Comparison of ENCODE assay signal across 8 cellular contexts in genomic region chr12:4604684-4605193, GRCh38. TPM values are rescaled to one million over a fixed set of nuclear protein-coding genes. Genes with fewer than 3 reads are reported as not detected.
DNase-seq lines count a peak whose midpoint lies in the region; FAIRE-seq and TF ChIP-seq lines count a peak whose summit lies in the region.

No MANE protein-coding gene starts in this region.

- no peaks in the 10 kb centered on the region for H3F3A ChIP-seq in Loucy (ENCODE audit: low read depth)

- H3K9me3 Mint-ChIP-seq in activated naive CD4-positive, alpha-beta T cell treated with anti-CD3 and anti-CD28 coated beads, Interleukin-2, amount 10 ng/mL, durations not matched to agents 7 days and 5 days: no peaks in the 10 kb centered on the region

- peak overlapping the region; percentile 93 for H2AFZ ChIP-seq in Loucy (ENCODE audit: low read length)

- H3K4me1 ChIP-seq in Loucy (ENCODE audit: insufficient read depth, low read length, poor library complexity, severe bottlenecking): peaks cover 13% of the 10 kb centered on the region
- H3K4me1 ChIP-seq in SJSA1 (replicated peaks): no peaks in the 10 kb centered on the region
- H3K4me1 ChIP-seq in testis: peaks cover 2% of the 10 kb centered on the region

- peak; percentile 50 for TF ChIP-seq POLR2A in H54 (IDR thresholded peaks at IDR 0.05; ENCODE audit: low read depth, low read length)
- no peak for TF ChIP-seq POLR2A in testis (IDR thresholded peaks at IDR 0.05)

- H3K27ac Mint-ChIP-seq in activated naive CD4-positive, alpha-beta T cell treated with anti-CD3 and anti-CD28 coated beads, Interleukin-2, amount 10 ng/mL, durations not matched to agents 7 days and 5 days: peak overlapping the region; percentile 85

- FAIRE-seq in H54 (lab: Jason Lieb, UNC): peak; percentile 88

- DNase-seq in GM03348 (ENCODE audit: low spot score) (peak; percentile 91), H54 (ENCODE audit: insufficient read length, low spot score) (peak; percentile 60), SJSA1 (ENCODE audit: low read depth in 1 of 2, low spot score in 2 of 2) (peak; percentile 82 to 83), globus pallidus (ENCODE audit: low spot score) (peak; percentile 90), occipital lobe (lab: John Stamatoyannopoulos, UW) (peak; percentile 71), testis (peak; percentile 93)
- peak; percentile 87 for DNase-seq in activated naive CD4-positive, alpha-beta T cell treated with anti-CD3 and anti-CD28 coated beads, Interleukin-2, amount 10 ng/mL, durations not matched to agents 7 days and 5 days

- no peaks in the 10 kb centered on the region for H3K36me3 ChIP-seq in Loucy (ENCODE audit: insufficient read depth, low read length)
- no peaks in the 10 kb centered on the region for H3K36me3 ChIP-seq in SJSA1
- H3K36me3 ChIP-seq in testis (ENCODE audit: low read depth, missing control alignments): no peaks in the 10 kb centered on the region

- H3K27me3 ChIP-seq in Loucy (ENCODE audit: insufficient read depth, low read length, poor library complexity, severe bottlenecking) (no peaks in the 10 kb centered on the region), SJSA1 (replicated peaks) (peaks cover 27% of the 10 kb centered on the region), testis (no peaks in the 10 kb centered on the region)

- H4K20me1 ChIP-seq in Loucy (ENCODE audit: insufficient read depth, low read length, poor library complexity, severe bottlenecking): no peaks in the 10 kb centered on the region

- 0% methylated on average over 22 to 25 of the region's 25 CpGs for WGBS in testis, 2 donors

- H3K4me1 Mint-ChIP-seq in activated naive CD4-positive, alpha-beta T cell treated with anti-CD3 and anti-CD28 coated beads, Interleukin-2, amount 10 ng/mL, durations not matched to agents 7 days and 5 days: peaks cover 12% of the 10 kb centered on the region

- peaks cover 15% of the 10 kb centered on the region for H3K79me2 ChIP-seq in Loucy (ENCODE audit: insufficient read depth, low read length)

- no peaks in the 10 kb centered on the region for H3K9me2 ChIP-seq in Loucy (replicated peaks; ENCODE audit: low read depth, low read length)

- peaks cover 1% of the 10 kb centered on the region for H3K36me3 Mint-ChIP-seq in activated naive CD4-positive, alpha-beta T cell treated with anti-CD3 and anti-CD28 coated beads, Interleukin-2, amount 10 ng/mL, durations not matched to agents 7 days and 5 days

- intact Hi-C loops in testis (cut with DNase I; ENCODE audit: low total_unique reads): no loop called here

- peak overlapping the region; percentile 95 for H3K4me3 Mint-ChIP-seq in activated naive CD4-positive, alpha-beta T cell treated with anti-CD3 and anti-CD28 coated beads, Interleukin-2, amount 10 ng/mL, durations not matched to agents 7 days and 5 days

- peak overlapping the region; percentile 57 for H3K4me2 ChIP-seq in Loucy (ENCODE audit: low read depth, low read length, poor library complexity, severe bottlenecking)

- TF ChIP-seq CTCF in Loucy (conservative IDR thresholded peaks at IDR 0.05; ENCODE audit: low read length) (peak; percentile 99), testis (IDR thresholded peaks at IDR 0.05) (peak; percentile 96 to 99 (median 98))

- peak overlapping the region; percentile 82 for H3K9ac ChIP-seq in Loucy (ENCODE audit: low read depth, low read length, poor library complexity, severe bottlenecking)

- H3K9me3 ChIP-seq in Loucy (ENCODE audit: insufficient read depth, low read depth, low read length): no peaks in the 10 kb centered on the region
- no peaks in the 10 kb centered on the region for H3K9me3 ChIP-seq in SJSA1 (replicated peaks)
- H3K9me3 ChIP-seq in testis: no peaks in the 10 kb centered on the region

- H3K4me3 ChIP-seq in Loucy (ENCODE audit: low read length, poor library complexity, severe bottlenecking) (peak overlapping the region; percentile 87), SJSA1 (peak overlapping the region; percentile 69), testis (peak overlapping the region; percentile 75 to 76)

- CTCF ChIA-PET in activated naive CD4-positive, alpha-beta T cell treated with anti-CD3 and anti-CD28 coated beads, Interleukin-2, amount 10 ng/mL, durations not matched to agents 7 days and 5 days (lab: Charles Lee): interaction anchor here (0.7 to 2.1 kb wide), 10 partner anchors 13 to 211 kb away, joined by 3 to 11 read pairs (median 3); partner anchors contain the start of genes AKAP3 and NDUFA9

- H3K27ac ChIP-seq in SJSA1: no peak overlapping the region
- peak overlapping the region; percentile 48 to 69 for H3K27ac ChIP-seq in testis

- peaks cover 15% of the 10 kb centered on the region for H3K27me3 Mint-ChIP-seq in activated naive CD4-positive, alpha-beta T cell treated with anti-CD3 and anti-CD28 coated beads, Interleukin-2, amount 10 ng/mL, durations not matched to agents 7 days and 5 days

RNA-seq across cellular contexts. Expression of gene DYRK4, which starts 42.7 kb away (rescaled TPM):
- total RNA-seq in SJSA1 (2014; rRNA removed; shearing (Covaris generic)): 26.8 and 58.8 TPM in 2 replicates
- total RNA-seq in occipital lobe (23.9 TPM), testis (100 to 1,000 TPM in 1 of 2 donors, 10 to 100 TPM in 1; 91.2 to 138 TPM)
- polyA plus RNA-seq in testis (ENCODE audit: insufficient read depth, low read depth, low replicate concordance): 189 TPM

RNA-seq across cellular contexts. Expression of gene AKAP3, which starts 44.1 kb away (rescaled TPM):
- total RNA-seq in SJSA1 (2014; rRNA removed; shearing (Covaris generic)): 2.4 and 2.5 TPM in 2 replicates
- 2.7 TPM for total RNA-seq in occipital lobe
- 100 to 1,000 TPM in 1 of 2 donors, 10 to 100 TPM in 1; 71.0 to 145 TPM for total RNA-seq in testis
- 251 TPM for polyA plus RNA-seq in testis (ENCODE audit: insufficient read depth, low read depth, low replicate concordance)

RNA-seq across cellular contexts. Expression of gene NDUFA9, which starts 44.2 kb away (rescaled TPM):
- 129 and 186 TPM in 2 replicates for total RNA-seq in SJSA1 (2014; rRNA removed; shearing (Covaris generic))
- total RNA-seq in occipital lobe: 35.6 TPM
- total RNA-seq in testis: 10 to 100 TPM; 19.0 to 23.4 TPM
- polyA plus RNA-seq in testis (ENCODE audit: insufficient read depth, low read depth, low replicate concordance): 46.7 TPM

Comparison
In these comparisons a context has a peak if more than half of its experiments do, and no peak if none do; other contexts are left out.
1. RNA of gene AKAP3, which starts 44.1 kb away (total RNA-seq): 71.0 to 145 TPM in testis; 2.7 TPM in occipital lobe (single experiment) and 2.4 to 2.5 TPM in SJSA1; every median in the first group is over 10 times any median in the second.
2. Peak in every context shown above with its lines, with median percentiles within 50 percentile points of each other: DNase-seq and H3K4me3 ChIP-seq.